In the genomic region with DNA sequence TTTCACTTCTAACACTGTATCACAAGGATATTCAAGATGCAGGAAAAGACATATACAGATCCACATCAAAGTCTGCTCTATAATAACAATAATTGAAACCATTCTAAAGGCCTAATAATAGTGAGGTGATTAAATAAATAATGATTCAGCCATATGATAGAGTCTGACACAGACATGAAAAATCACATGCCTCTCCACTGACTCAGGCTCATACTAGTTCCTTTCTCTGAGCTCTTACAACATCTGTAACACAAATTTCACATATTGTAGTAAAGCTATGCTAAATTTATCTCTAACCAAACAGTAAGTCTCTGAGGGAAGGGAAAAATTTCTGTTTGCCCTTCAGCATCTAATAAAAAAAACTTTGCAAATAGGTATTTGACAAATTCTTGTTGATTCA, we compare ENCODE assay signal across 11 cellular contexts. TPM values are rescaled to one million over a fixed set of nuclear protein-coding genes. Genes with fewer than 3 reads are reported as not detected.
A peak's percentile ranks its signal among the peaks of the same experiment; 100 is the strongest.
DNase-seq lines count a peak whose midpoint lies in the region; ATAC-seq lines count a peak whose summit lies in the region.
"Had no signal": no experiment of that assay in that cellular context is flagged by ENCODE, and none has a peak within 500 bp of the region (broad histone marks: within the 10 kb centered on the region; RNA-seq: fewer than 3 reads in every experiment).

No MANE protein-coding gene starts in this region.

- no peaks in the 10 kb centered on the region for H3K27me3 Mint-ChIP-seq in naive thymus-derived CD8-positive, alpha-beta T cell
- H3K27me3 Mint-ChIP-seq in activated T-helper 17 cell treated with anti-CD3 and anti-CD28 coated beads, Interleukin-2, amount 50 U/mL, for 72 hours = no peaks in the 10 kb centered on the region

- H3K36me3 Mint-ChIP-seq in naive thymus-derived CD8-positive, alpha-beta T cell = peaks cover 0 to 40% (median 19%) of the 10 kb centered on the region in 3 donors
- no peaks in the 10 kb centered on the region for H3K36me3 Mint-ChIP-seq in activated T-helper 17 cell treated with anti-CD3 and anti-CD28 coated beads, Interleukin-2, amount 50 U/mL, for 72 hours (ENCODE audit: low read depth)

- intact Hi-C loops in sciatic nerve (cut with DNase I) = no loop called here

- DNase-seq in GM04503 (ENCODE audit: low read depth) = peak; percentile 89
- DNase-seq in SW 1271 (lab: John Stamatoyannopoulos, UW) = peak; percentile 7 to 75
- DNase-seq in foreskin melanocyte = peak; percentile 86
- DNase-seq in sciatic nerve (ENCODE audit: low spot score) = no peak
- DNase-seq in naive thymus-derived CD8-positive, alpha-beta T cell = no peak
- DNase-seq: activated CD4-positive, alpha-beta T cell treated with anti-CD3 and anti-CD28 coated beads for 48 hours; erythroblast; NCI-H1694 had no signal

- no peak overlapping the region for H3K4me3 Mint-ChIP-seq in naive thymus-derived CD8-positive, alpha-beta T cell
- no peak overlapping the region for H3K4me3 Mint-ChIP-seq in activated T-helper 17 cell treated with anti-CD3 and anti-CD28 coated beads, Interleukin-2, amount 50 U/mL, for 72 hours

- ATAC-seq in sciatic nerve (peak; percentile 85), HG02642 (IDR thresholded peaks at IDR 0.05; ENCODE audit: poor library complexity, unreplicated experiment) (no peak), HG03354 (IDR thresholded peaks at IDR 0.05; ENCODE audit: poor library complexity, severe bottlenecking, unreplicated experiment) (no peak)
- ATAC-seq in naive thymus-derived CD8-positive, alpha-beta T cell = no peak
- ATAC-seq in activated T-helper 17 cell treated with anti-CD3 and anti-CD28 coated beads, Interleukin-2, amount 50 U/mL, for 72 hours (replicated peaks) = no peak

- H3K9me3 Mint-ChIP-seq in naive thymus-derived CD8-positive, alpha-beta T cell = no peaks in the 10 kb centered on the region
- no peaks in the 10 kb centered on the region for H3K9me3 Mint-ChIP-seq in activated T-helper 17 cell treated with anti-CD3 and anti-CD28 coated beads, Interleukin-2, amount 50 U/mL, for 72 hours

- POLR2A ChIA-PET in naive thymus-derived CD8-positive, alpha-beta T cell (lab: Charles Lee) = no interaction called here

- H3K27ac Mint-ChIP-seq in naive thymus-derived CD8-positive, alpha-beta T cell = no peak overlapping the region
- no peak overlapping the region for H3K27ac Mint-ChIP-seq in activated T-helper 17 cell treated with anti-CD3 and anti-CD28 coated beads, Interleukin-2, amount 50 U/mL, for 72 hours

- H3K4me1 Mint-ChIP-seq in naive thymus-derived CD8-positive, alpha-beta T cell = peaks cover 0 to 6% (median 2%) of the 10 kb centered on the region in 4 donors
- H3K4me1 Mint-ChIP-seq in activated T-helper 17 cell treated with anti-CD3 and anti-CD28 coated beads, Interleukin-2, amount 50 U/mL, for 72 hours = peaks cover 6% of the 10 kb centered on the region

RNA-seq across cellular contexts. Expression of gene CUBN, which starts 54.1 kb away (rescaled TPM):
- 27.6 TPM for total RNA-seq in sciatic nerve
- total RNA-seq in naive thymus-derived CD8-positive, alpha-beta T cell = 10 to 100 TPM in 1 of 2 experiments, 1 to 10 TPM in 1; 9.5 to 12.2 TPM
- under 1 TPM; 0.09 to 0.92 (median 0.11) TPM for polyA plus RNA-seq in naive thymus-derived CD8-positive, alpha-beta T cell
- under 1 TPM; 0.41 to 0.45 TPM for total RNA-seq in activated T-helper 17 cell treated with anti-CD3 and anti-CD28 coated beads, Interleukin-2, amount 50 U/mL, for 72 hours

Comparison
In these comparisons a context has a peak if more than half of its experiments do, and no peak if none do; other contexts are left out.
1. DNase-seq: peak in GM04503 (single experiment), SW 1271 (2 of 2) and foreskin melanocyte (single experiment); none in sciatic nerve (single experiment) and naive thymus-derived CD8-positive, alpha-beta T cell (0 of 10).
2. RNA of gene CUBN, which starts 54.1 kb away (total RNA-seq): 27.6 TPM in sciatic nerve (single experiment) and 9.5 to 12.2 TPM in naive thymus-derived CD8-positive, alpha-beta T cell; 0.41 to 0.45 TPM in activated T-helper 17 cell treated with anti-CD3 and anti-CD28 coated beads, Interleukin-2, amount 50 U/mL, for 72 hours; every median in the first group is over 4 times any median in the second.